ENCODE assay signal across 10 cellular contexts in genomic region chr1:66563094-66563800, GRCh38. TPM values are rescaled to one million over a fixed set of nuclear protein-coding genes. Genes with fewer than 3 reads are reported as not detected.
A peak's percentile ranks its signal among the peaks of the same experiment; 100 is the strongest.
DNase-seq lines count a peak whose midpoint lies in the region; ATAC-seq, FAIRE-seq and TF ChIP-seq lines count a peak whose summit lies in the region.
"Had no signal": no experiment of that assay in that cellular context is flagged by ENCODE, and none has a peak within 500 bp of the region (broad histone marks: within the 10 kb centered on the region; RNA-seq: fewer than 3 reads in every experiment).

No MANE protein-coding gene starts in this region.

- H3K27me3 Mint-ChIP-seq in activated T-helper 17 cell treated with anti-CD3 and anti-CD28 coated beads, Interleukin-2, amount 50 U/mL, for 72 hours: peaks cover 23% of the 10 kb centered on the region

- H3K4me3 Mint-ChIP-seq in activated T-helper 17 cell treated with anti-CD3 and anti-CD28 coated beads, Interleukin-2, amount 50 U/mL, for 72 hours: no peak overlapping the region

- no peaks in the 10 kb centered on the region for H3K4me1 Mint-ChIP-seq in activated T-helper 17 cell treated with anti-CD3 and anti-CD28 coated beads, Interleukin-2, amount 50 U/mL, for 72 hours

- no peaks in the 10 kb centered on the region for H3K36me3 Mint-ChIP-seq in activated T-helper 17 cell treated with anti-CD3 and anti-CD28 coated beads, Interleukin-2, amount 50 U/mL, for 72 hours (ENCODE audit: low read depth)

- no peaks in the 10 kb centered on the region for H3K36me3 ChIP-seq in psoas muscle (ENCODE audit: insufficient read depth in 1 of 2, low read depth in 1 of 2)

- FAIRE-seq in TTC549 (lab: Jason Lieb, UNC): peak; percentile 41

- intact Hi-C loops in psoas muscle (cut with DNase I): no loop called here

- no peak overlapping the region for H3K4me3 ChIP-seq in psoas muscle

- peaks cover 5% of the 10 kb centered on the region for H3K9me3 Mint-ChIP-seq in activated T-helper 17 cell treated with anti-CD3 and anti-CD28 coated beads, Interleukin-2, amount 50 U/mL, for 72 hours

- no peaks in the 10 kb centered on the region for H3K27me3 ChIP-seq in psoas muscle (ENCODE audit: insufficient read depth in 3 of 3, low read length in 2 of 3)

- WGBS in psoas muscle, 3 donors: 10 to 16% (median 12%) methylated on average over 6 of the region's 6 CpGs

- DNase-seq in EL (peak; percentile 96), glomerular visceral epithelial cell (ENCODE audit: extremely low spot score) (peak; percentile 58), psoas muscle (no peak), NCI-H128 (lab: John Stamatoyannopoulos, UW; ENCODE audit: unreplicated experiment) (no peak)
- no peak for DNase-seq in stimulated activated CD4-positive, alpha-beta T cell treated with anti-CD3 and anti-CD28 coated beads, Interleukin-12 subunit alpha, Interleukin-12 subunit beta, amount 100 ng/mL, for 4 hours
- DNase-seq: activated CD8-positive, alpha-beta memory T cell treated with anti-CD3 and anti-CD28 coated beads for 24 hours; glutamatergic neuron had no signal

- H3K4me1 ChIP-seq in psoas muscle: no peaks in the 10 kb centered on the region

- TF ChIP-seq CTCF in psoas muscle (IDR thresholded peaks at IDR 0.05): no peak

- H3K9me3 ChIP-seq in psoas muscle: no peaks in the 10 kb centered on the region

- ATAC-seq in psoas muscle (peak in 1 of 4 donors; percentile 72), HG02642 (IDR thresholded peaks at IDR 0.05; ENCODE audit: poor library complexity, unreplicated experiment) (no peak)
- ATAC-seq in activated T-helper 17 cell treated with anti-CD3 and anti-CD28 coated beads, Interleukin-2, amount 50 U/mL, for 72 hours (replicated peaks): no peak

- peak overlapping the region; percentile 57 for H3K27ac ChIP-seq in psoas muscle

- no peak overlapping the region for H3K27ac Mint-ChIP-seq in activated T-helper 17 cell treated with anti-CD3 and anti-CD28 coated beads, Interleukin-2, amount 50 U/mL, for 72 hours

RNA-seq across cellular contexts. Expression of gene SGIP1, which starts 29.3 kb away (rescaled TPM):
- total RNA-seq in psoas muscle: 1 to 10 TPM in 3 of 4 donors, under 1 TPM in 1; 0.74 to 3.7 (median 1.6) TPM
- polyA plus RNA-seq in psoas muscle: 1 to 10 TPM in 2 of 3 donors, under 1 TPM in 1; 0.79 to 1.5 (median 1.0) TPM
- total RNA-seq in activated T-helper 17 cell treated with anti-CD3 and anti-CD28 coated beads, Interleukin-2, amount 50 U/mL, for 72 hours: not detected

Comparison
In these comparisons a context has a peak if more than half of its experiments do, and no peak if none do; other contexts are left out.
1. DNase-seq: peak in EL (single experiment) and glomerular visceral epithelial cell (single experiment); none in psoas muscle (0 of 2), stimulated activated CD4-positive, alpha-beta T cell treated with anti-CD3 and anti-CD28 coated beads, Interleukin-12 subunit alpha, Interleukin-12 subunit beta, amount 100 ng/mL, for 4 hours (single experiment) and NCI-H128 (single experiment).